2 cellular contexts compared by ENCODE assay signal in the genomic region with DNA sequence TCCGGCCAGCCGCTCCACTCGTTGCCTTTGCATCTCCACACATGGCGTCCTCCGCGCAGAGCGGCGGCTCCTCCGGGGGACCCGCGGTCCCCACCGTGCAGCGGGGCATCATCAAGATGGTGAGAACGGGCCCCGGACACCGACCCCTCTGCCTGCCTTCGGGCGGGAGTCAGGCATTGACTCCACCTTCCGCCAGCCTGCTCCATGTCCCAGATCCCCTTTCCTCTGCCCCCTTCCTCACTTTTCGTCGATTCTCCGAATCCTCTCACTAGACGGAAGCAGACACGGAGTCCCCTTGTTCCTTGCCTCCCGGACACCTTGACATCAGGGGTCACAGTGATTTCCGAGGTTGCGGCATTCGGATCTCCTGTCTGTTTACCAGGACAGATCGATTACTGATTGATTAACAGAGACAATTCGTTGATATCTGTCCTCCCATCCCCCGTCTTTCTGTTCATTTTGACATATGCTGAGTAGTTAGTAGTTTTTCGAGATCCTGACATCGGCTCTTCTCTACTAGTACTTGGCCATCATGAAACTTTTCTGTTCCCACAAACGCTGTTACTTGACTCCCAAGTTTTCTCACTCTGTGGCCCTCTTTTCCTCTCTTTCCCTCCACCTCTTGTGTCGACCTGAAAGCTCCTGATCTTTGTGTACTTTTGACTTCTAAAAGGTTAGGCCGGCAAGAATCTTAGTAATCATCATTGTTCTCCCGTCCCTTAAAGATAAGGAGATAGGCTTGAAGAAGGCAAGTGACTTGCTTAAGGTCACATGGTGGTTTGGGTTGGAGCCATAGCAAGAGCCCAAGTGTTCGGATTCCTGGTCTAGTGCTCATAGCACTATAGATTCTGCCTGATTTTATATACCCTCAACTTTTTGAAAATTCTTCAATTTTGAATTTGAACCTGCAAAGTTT.
TF ChIP-seq lines count a peak whose summit lies in the region.

No MANE protein-coding gene starts in this region.

TF ChIP-seq in GM12878, 131 proteins besides CTCF, POLR2A, EP300 and RAD21 (continues in another document):
- TF ChIP-seq CHD1 (IDR thresholded peaks at IDR 0.05; ENCODE audit: low read depth, low read length) (no peak), TCF3 (IDR thresholded peaks at IDR 0.05; ENCODE audit: borderline replicate concordance, insufficient read depth, low read depth, low read length) (0 out of 2 replicates have a peak, but pooled peaks have one; percentile 4), SMARCA5 (IDR thresholded peaks at IDR 0.05) (0 out of 2 replicates have a peak, but pooled peaks have one; percentile 62), LARP7 (IDR thresholded peaks at IDR 0.05) (peak; percentile 94), DPF2 (IDR thresholded peaks at IDR 0.05) (peak; percentile 31; the same call in 1 of the 2 replicates)
- TF ChIP-seq, protein P1, sequence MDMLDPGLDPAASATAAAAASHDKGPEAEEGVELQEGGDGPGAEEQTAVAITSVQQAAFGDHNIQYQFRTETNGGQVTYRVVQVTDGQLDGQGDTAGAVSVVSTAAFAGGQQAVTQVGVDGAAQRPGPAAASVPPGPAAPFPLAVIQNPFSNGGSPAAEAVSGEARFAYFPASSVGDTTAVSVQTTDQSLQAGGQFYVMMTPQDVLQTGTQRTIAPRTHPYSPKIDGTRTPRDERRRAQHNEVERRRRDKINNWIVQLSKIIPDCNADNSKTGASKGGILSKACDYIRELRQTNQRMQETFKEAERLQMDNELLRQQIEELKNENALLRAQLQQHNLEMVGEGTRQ (IDR thresholded peaks at IDR 0.05; ENCODE audit: borderline replicate concordance, low read depth, low read length): peak; percentile 21; the same call in 1 of the 2 replicates
- TF ChIP-seq, protein P2, sequence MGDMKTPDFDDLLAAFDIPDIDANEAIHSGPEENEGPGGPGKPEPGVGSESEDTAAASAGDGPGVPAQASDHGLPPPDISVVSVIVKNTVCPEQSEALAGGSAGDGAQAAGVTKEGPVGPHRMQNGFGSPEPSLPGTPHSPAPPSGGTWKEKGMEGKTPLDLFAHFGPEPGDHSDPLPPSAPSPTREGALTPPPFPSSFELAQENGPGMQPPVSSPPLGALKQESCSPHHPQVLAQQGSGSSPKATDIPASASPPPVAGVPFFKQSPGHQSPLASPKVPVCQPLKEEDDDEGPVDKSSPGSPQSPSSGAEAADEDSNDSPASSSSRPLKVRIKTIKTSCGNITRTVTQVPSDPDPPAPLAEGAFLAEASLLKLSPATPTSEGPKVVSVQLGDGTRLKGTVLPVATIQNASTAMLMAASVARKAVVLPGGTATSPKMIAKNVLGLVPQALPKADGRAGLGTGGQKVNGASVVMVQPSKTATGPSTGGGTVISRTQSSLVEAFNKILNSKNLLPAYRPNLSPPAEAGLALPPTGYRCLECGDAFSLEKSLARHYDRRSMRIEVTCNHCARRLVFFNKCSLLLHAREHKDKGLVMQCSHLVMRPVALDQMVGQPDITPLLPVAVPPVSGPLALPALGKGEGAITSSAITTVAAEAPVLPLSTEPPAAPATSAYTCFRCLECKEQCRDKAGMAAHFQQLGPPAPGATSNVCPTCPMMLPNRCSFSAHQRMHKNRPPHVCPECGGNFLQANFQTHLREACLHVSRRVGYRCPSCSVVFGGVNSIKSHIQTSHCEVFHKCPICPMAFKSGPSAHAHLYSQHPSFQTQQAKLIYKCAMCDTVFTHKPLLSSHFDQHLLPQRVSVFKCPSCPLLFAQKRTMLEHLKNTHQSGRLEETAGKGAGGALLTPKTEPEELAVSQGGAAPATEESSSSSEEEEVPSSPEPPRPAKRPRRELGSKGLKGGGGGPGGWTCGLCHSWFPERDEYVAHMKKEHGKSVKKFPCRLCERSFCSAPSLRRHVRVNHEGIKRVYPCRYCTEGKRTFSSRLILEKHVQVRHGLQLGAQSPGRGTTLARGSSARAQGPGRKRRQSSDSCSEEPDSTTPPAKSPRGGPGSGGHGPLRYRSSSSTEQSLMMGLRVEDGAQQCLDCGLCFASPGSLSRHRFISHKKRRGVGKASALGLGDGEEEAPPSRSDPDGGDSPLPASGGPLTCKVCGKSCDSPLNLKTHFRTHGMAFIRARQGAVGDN (IDR thresholded peaks at IDR 0.05): peak; percentile 32; the same call in 1 of the 2 replicates
- TF ChIP-seq, protein P3, sequence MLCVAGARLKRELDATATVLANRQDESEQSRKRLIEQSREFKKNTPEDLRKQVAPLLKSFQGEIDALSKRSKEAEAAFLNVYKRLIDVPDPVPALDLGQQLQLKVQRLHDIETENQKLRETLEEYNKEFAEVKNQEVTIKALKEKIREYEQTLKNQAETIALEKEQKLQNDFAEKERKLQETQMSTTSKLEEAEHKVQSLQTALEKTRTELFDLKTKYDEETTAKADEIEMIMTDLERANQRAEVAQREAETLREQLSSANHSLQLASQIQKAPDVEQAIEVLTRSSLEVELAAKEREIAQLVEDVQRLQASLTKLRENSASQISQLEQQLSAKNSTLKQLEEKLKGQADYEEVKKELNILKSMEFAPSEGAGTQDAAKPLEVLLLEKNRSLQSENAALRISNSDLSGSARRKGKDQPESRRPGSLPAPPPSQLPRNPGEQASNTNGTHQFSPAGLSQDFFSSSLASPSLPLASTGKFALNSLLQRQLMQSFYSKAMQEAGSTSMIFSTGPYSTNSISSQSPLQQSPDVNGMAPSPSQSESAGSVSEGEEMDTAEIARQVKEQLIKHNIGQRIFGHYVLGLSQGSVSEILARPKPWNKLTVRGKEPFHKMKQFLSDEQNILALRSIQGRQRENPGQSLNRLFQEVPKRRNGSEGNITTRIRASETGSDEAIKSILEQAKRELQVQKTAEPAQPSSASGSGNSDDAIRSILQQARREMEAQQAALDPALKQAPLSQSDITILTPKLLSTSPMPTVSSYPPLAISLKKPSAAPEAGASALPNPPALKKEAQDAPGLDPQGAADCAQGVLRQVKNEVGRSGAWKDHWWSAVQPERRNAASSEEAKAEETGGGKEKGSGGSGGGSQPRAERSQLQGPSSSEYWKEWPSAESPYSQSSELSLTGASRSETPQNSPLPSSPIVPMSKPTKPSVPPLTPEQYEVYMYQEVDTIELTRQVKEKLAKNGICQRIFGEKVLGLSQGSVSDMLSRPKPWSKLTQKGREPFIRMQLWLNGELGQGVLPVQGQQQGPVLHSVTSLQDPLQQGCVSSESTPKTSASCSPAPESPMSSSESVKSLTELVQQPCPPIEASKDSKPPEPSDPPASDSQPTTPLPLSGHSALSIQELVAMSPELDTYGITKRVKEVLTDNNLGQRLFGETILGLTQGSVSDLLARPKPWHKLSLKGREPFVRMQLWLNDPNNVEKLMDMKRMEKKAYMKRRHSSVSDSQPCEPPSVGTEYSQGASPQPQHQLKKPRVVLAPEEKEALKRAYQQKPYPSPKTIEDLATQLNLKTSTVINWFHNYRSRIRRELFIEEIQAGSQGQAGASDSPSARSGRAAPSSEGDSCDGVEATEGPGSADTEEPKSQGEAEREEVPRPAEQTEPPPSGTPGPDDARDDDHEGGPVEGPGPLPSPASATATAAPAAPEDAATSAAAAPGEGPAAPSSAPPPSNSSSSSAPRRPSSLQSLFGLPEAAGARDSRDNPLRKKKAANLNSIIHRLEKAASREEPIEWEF (IDR thresholded peaks at IDR 0.05; ENCODE audit: insufficient replicate concordance, low read depth, low read length): no peak

TF ChIP-seq in liver, 16 proteins besides CTCF, POLR2A, EP300 and RAD21:
- TF ChIP-seq SP1 (IDR thresholded peaks at IDR 0.05): no peak
- TF ChIP-seq EGR1 (IDR thresholded peaks at IDR 0.05; ENCODE audit: low read depth in 2 of 2): no peak
TF ChIP-seq in liver: peak in this region for 0.
